ENCODE assay signal across 10 cellular contexts in the genomic region with DNA sequence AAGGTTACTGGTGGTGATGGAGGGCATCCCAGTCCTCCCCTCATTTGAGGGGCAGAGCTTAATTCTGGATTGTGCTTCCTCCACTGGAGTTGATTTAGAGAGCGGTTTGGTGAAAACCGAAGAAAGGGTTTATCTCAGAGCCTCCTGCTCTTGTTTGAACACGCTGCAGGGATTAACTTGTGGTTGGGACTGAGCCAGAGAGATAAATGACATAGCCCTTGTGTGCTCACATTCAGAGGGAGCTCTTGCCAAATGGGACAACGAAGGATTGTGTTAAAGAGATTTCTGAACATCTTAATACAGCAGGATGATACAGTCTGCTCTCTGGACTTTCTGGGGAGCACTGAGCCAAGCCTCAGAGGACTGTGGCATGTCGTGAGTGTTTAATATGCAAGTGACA.
A peak's percentile ranks its signal among the peaks of the same experiment; 100 is the strongest.
DNase-seq lines count a peak whose midpoint lies in the region; TF ChIP-seq lines count a peak whose summit lies in the region.
"Had no signal": no experiment of that assay in that cellular context is flagged by ENCODE, and none has a peak within 500 bp of the region (broad histone marks: within the 10 kb centered on the region; RNA-seq: fewer than 3 reads in every experiment).

No MANE protein-coding gene starts in this region.

- H3K4me1 ChIP-seq in fibroblast of lung (ENCODE audit: control insufficient read depth, extremely low read depth, insufficient read depth, low read length), result no peaks in the 10 kb centered on the region
- H3K4me1 ChIP-seq in skeletal muscle satellite cell (ENCODE audit: control insufficient read depth, insufficient read depth, low read length), result peaks cover 42% of the 10 kb centered on the region
- peaks cover 0 to 23% (median 7%) of the 10 kb centered on the region in 6 donors for H3K4me1 ChIP-seq in spleen

- peaks cover 7% of the 10 kb centered on the region for H3K9me3 Mint-ChIP-seq in T-helper 2 cell treated with Interferon-gamma antibody and Interleukin-4, amounts not matched to agents 5 μg/mL and 100 μg/mL, for 36 hours
- H3K9me3 Mint-ChIP-seq: T-cell had no signal

- no peak overlapping the region for H2AFZ ChIP-seq in fibroblast of lung (ENCODE audit: low read length)

- H3K27ac ChIP-seq in RWPE1 (no peak overlapping the region), fibroblast of lung (ENCODE audit: insufficient read depth, low read length) (no peak overlapping the region), spleen (no peak overlapping the region)

- intact Hi-C loops in spleen (cut with DNase I; ENCODE audit: low total_unique reads), result no loop called here

- H3K36me3 ChIP-seq in fibroblast of lung (ENCODE audit: control insufficient read depth, insufficient read depth, low read length), result no peaks in the 10 kb centered on the region
- no peaks in the 10 kb centered on the region for H3K36me3 ChIP-seq in skeletal muscle satellite cell (ENCODE audit: insufficient read depth, low read length)
- peaks cover 0 to 3% (median 0%) of the 10 kb centered on the region in 6 donors for H3K36me3 ChIP-seq in spleen

- no peak for TF ChIP-seq POLR2A in spleen (IDR thresholded peaks at IDR 0.05)

- TF ChIP-seq CTCF in RWPE1 (conservative IDR thresholded peaks at IDR 0.05; ENCODE audit: low read depth) (no peak), fibroblast of lung (conservative IDR thresholded peaks at IDR 0.05 in 1 of 2, IDR thresholded peaks at IDR 0.05 in 1 of 2; ENCODE audit: low read depth in 1 of 2, low read length in 2 of 2) (no peak), spleen (IDR thresholded peaks at IDR 0.05 in 8 of 11, conservative IDR thresholded peaks at IDR 0.05 in 3 of 11) (no peak)

- no peaks in the 10 kb centered on the region for H3K36me3 Mint-ChIP-seq in T-helper 2 cell treated with Interferon-gamma antibody and Interleukin-4, amounts not matched to agents 5 μg/mL and 100 μg/mL, for 36 hours (ENCODE audit: low read depth)

- H4K20me1 ChIP-seq in fibroblast of lung (ENCODE audit: control insufficient read depth, extremely low read depth, insufficient read depth, low read length), result no peaks in the 10 kb centered on the region

- POLR2A ChIA-PET in RWPE1 (lab: Yijun Ruan, JAX; ENCODE audit: low non-redundant PET), result no interaction called here

- 58 to 65% (median 62%) methylated on average over 4 to 5 of the region's 5 CpGs for WGBS in spleen, 5 donors

- H3K27me3 ChIP-seq in fibroblast of lung (ENCODE audit: control insufficient read depth, insufficient read depth, low read length) (no peaks in the 10 kb centered on the region), skeletal muscle satellite cell (ENCODE audit: control insufficient read depth, insufficient read depth, low read length) (no peaks in the 10 kb centered on the region), spleen (replicated peaks in 1 of 7) (no peaks in the 10 kb centered on the region)

- DNase-seq in NCI-H2107 treated with DMSO at 0.1 percent for 48 hours (lab: John Stamatoyannopoulos, UW; ENCODE audit: unreplicated experiment) (peak; percentile 33), NCI-H2107 (lab: John Stamatoyannopoulos, UW) (no peak), RWPE1 (ENCODE audit: low spot score) (peak; percentile 20), fibroblast of lung (ENCODE audit: low read depth in 2 of 2) (peak; percentile 48 to 64), spleen (no peak)
- DNase-seq in stimulated activated CD4-positive, alpha-beta T cell treated with anti-CD3 and anti-CD28 coated beads, Interleukin-12 subunit alpha, Interleukin-12 subunit beta, amount 100 ng/mL, for 4 hours, result no peak
- no peak for DNase-seq in T-helper 2 cell treated with Interferon-gamma antibody and Interleukin-4, amounts not matched to agents 5 μg/mL and 100 μg/mL, for 36 hours (ENCODE audit: low spot score)
- DNase-seq: activated T-cell treated with anti-CD3 and anti-CD28 coated beads, Interleukin-2, amount 50 U/mL, for 48 hours; T-cell had no signal

- no peaks in the 10 kb centered on the region for H3K9me3 ChIP-seq in fibroblast of lung (ENCODE audit: control insufficient read depth, insufficient read depth, low read depth, low read length)
- H3K9me3 ChIP-seq in skeletal muscle satellite cell (replicated peaks; ENCODE audit: low read length), result peaks cover 10% of the 10 kb centered on the region
- peaks cover 3 to 16% (median 11%) of the 10 kb centered on the region in 8 donors for H3K9me3 ChIP-seq in spleen

- H3K4me2 ChIP-seq in fibroblast of lung (ENCODE audit: extremely low read depth, insufficient read depth, low read length) (no peak overlapping the region), skeletal muscle satellite cell (ENCODE audit: low read length) (peak overlapping the region; percentile 51)

- CTCF ChIA-PET in RWPE1 (lab: Yijun Ruan, JAX), result interaction anchor here (0.7 kb wide), 1 partner anchor 287 kb away, joined by 4 read pairs; no protein-coding TSS in a partner anchor

- H3K4me3 ChIP-seq in fibroblast of lung (replicated peaks in 1 of 4; ENCODE audit: control extremely low read depth in 1 of 4, insufficient read depth in 1 of 4, low read depth in 3 of 4, low read length in 4 of 4) (no peak overlapping the region), skeletal muscle satellite cell (ENCODE audit: low read length) (no peak overlapping the region), spleen (no peak overlapping the region)

- no peak overlapping the region for H3K4me3 Mint-ChIP-seq in T-helper 2 cell treated with Interferon-gamma antibody and Interleukin-4, amounts not matched to agents 5 μg/mL and 100 μg/mL, for 36 hours
- H3K4me3 Mint-ChIP-seq: T-cell had no signal

- H3K27me3 Mint-ChIP-seq in T-helper 2 cell treated with Interferon-gamma antibody and Interleukin-4, amounts not matched to agents 5 μg/mL and 100 μg/mL, for 36 hours (ENCODE audit: low read depth), result peaks cover 9% of the 10 kb centered on the region
- H3K27me3 Mint-ChIP-seq: T-cell had no signal

- no peak overlapping the region for H3K9ac ChIP-seq in fibroblast of lung (ENCODE audit: insufficient read depth, low read length)
- H3K9ac ChIP-seq in skeletal muscle satellite cell (ENCODE audit: low read depth, low read length), result peak overlapping the region; percentile 70

- peaks cover 4% of the 10 kb centered on the region for H3K4me1 Mint-ChIP-seq in T-helper 2 cell treated with Interferon-gamma antibody and Interleukin-4, amounts not matched to agents 5 μg/mL and 100 μg/mL, for 36 hours (ENCODE audit: low read depth)

- H3K27ac Mint-ChIP-seq in T-helper 2 cell treated with Interferon-gamma antibody and Interleukin-4, amounts not matched to agents 5 μg/mL and 100 μg/mL, for 36 hours, result no peak overlapping the region
- H3K27ac Mint-ChIP-seq: T-cell had no signal

- H3K79me2 ChIP-seq in fibroblast of lung (ENCODE audit: control insufficient read depth, insufficient read depth, low read length), result no peaks in the 10 kb centered on the region

Comparison
In these comparisons a context has a peak if more than half of its experiments do, and no peak if none do; other contexts are left out.
1. DNase-seq: peak in NCI-H2107 treated with DMSO at 0.1 percent for 48 hours (single experiment), RWPE1 (single experiment) and fibroblast of lung (2 of 2); none in NCI-H2107 (single experiment), spleen (single experiment), stimulated activated CD4-positive, alpha-beta T cell treated with anti-CD3 and anti-CD28 coated beads, Interleukin-12 subunit alpha, Interleukin-12 subunit beta, amount 100 ng/mL, for 4 hours (single experiment) and T-helper 2 cell treated with Interferon-gamma antibody and Interleukin-4, amounts not matched to agents 5 μg/mL and 100 μg/mL, for 36 hours (single experiment).